Comparison of ENCODE assay signal across 1 cellular context in genomic region chr1:43063394-43064219, GRCh38.
TF ChIP-seq lines count a peak whose summit lies in the region.

No MANE protein-coding gene starts in this region.

TF ChIP-seq in H1, 55 proteins besides CTCF, POLR2A, EP300 and RAD21 (continued from another document):
- no peak for TF ChIP-seq USF2 (IDR thresholded peaks at IDR 0.05; ENCODE audit: low read length)
- TF ChIP-seq BACH1 (IDR thresholded peaks at IDR 0.05; ENCODE audit: low read length) = no peak
- no peak for TF ChIP-seq TEAD4 (IDR thresholded peaks at IDR 0.05; ENCODE audit: low read depth, low read length)
- TF ChIP-seq KDM5A (IDR thresholded peaks at IDR 0.05; ENCODE audit: low read length) = no peak
